In genomic region chr2:143177081-143177786, GRCh38 we compare ENCODE assay signal across 8 cellular contexts. TPM values are rescaled to one million over a fixed set of nuclear protein-coding genes. Genes with fewer than 3 reads are reported as not detected.
A peak's percentile ranks its signal among the peaks of the same experiment; 100 is the strongest.
DNase-seq lines count a peak whose midpoint lies in the region; ATAC-seq, FAIRE-seq and TF ChIP-seq lines count a peak whose summit lies in the region.

No MANE protein-coding gene starts in this region.

- FAIRE-seq in frontal cortex (lab: Jason Lieb, UNC) = no peak

- peak; percentile 29 for DNase-seq in GM06990 (ENCODE audit: extremely low read depth, insufficient read length)
- no peak for DNase-seq in frontal cortex (ENCODE audit: low spot score in 2 of 2)
- no peak for DNase-seq in GDM1 (lab: John Stamatoyannopoulos, UW)
- DNase-seq in NCI-H187 (lab: John Stamatoyannopoulos, UW) = no peak
- no peak for DNase-seq in ACHN

- no peak for TF ChIP-seq CTCF in GM06990 (IDR thresholded peaks at IDR 0.05; ENCODE audit: insufficient read depth, low read length, poor library complexity, severe bottlenecking)

- peak overlapping the region; percentile 45 for H3K4me3 ChIP-seq in GM06990 (replicated peaks; ENCODE audit: low read depth, low read length)

- H3K36me3 ChIP-seq in GM06990 (ENCODE audit: control insufficient read depth, insufficient read depth, low read length) = no peaks in the 10 kb centered on the region

- in situ Hi-C loops in ACHN (cut with HindIII; ENCODE audit: low pct_ligation_motif_present, low pct_unique_long_range_greater_than_20kb, low sequenced_read_pairs) = no loop called here

- peak; percentile 97 for ATAC-seq in GM19463 (IDR thresholded peaks at IDR 0.05; ENCODE audit: unreplicated experiment)
- peak; percentile 97 for ATAC-seq in HG03439 (IDR thresholded peaks at IDR 0.05; ENCODE audit: unreplicated experiment)
- ATAC-seq in esophagus mucosa = peak; percentile 38

- H3K27me3 ChIP-seq in GM06990 (replicated peaks; ENCODE audit: control insufficient read depth, insufficient read depth, low read length) = no peaks in the 10 kb centered on the region

RNA-seq across cellular contexts. Expression of gene ARHGAP15, which starts 48.0 kb away (rescaled TPM):
- total RNA-seq in esophagus mucosa = 2.6 TPM
- 19.2 TPM for total RNA-seq in frontal cortex

Comparison
In these comparisons a context has a peak if more than half of its experiments do, and no peak if none do; other contexts are left out.
1. ATAC-seq: peak in every context shown above with its lines; median percentile 97 in GM19463; 97 in HG03439; 38 in esophagus mucosa.